28 cellular contexts compared by ENCODE assay signal in the genomic region with DNA sequence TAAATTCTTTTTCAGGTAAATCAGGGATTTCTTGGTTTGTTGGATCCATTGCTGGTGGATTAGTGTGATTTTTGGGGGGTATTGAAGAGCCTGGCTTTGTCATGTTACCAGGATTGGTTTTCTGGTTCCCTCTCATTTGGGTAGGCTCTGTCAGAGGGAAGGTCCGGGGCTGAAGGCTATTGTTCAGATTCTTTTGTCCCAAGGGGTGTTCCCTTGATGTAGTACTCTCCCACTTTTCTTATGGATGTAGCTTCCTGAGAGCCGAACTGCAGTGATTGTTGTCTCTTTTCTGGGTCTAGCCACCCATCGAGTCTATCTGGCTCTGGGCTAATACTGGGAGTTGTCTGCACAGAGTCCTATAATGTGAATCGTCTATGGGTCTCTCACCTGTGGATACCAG.
"Had no signal": no experiment of that assay in that cellular context is flagged by ENCODE, and none has a peak within 500 bp of the region (broad histone marks: within the 10 kb centered on the region; RNA-seq: fewer than 3 reads in every experiment).

No MANE protein-coding gene starts in this region.

- H3K27me3 ChIP-seq: ascending aorta had no signal

- H3K4me1 Mint-ChIP-seq: activated CD4-positive, alpha-beta memory T cell treated with anti-CD3 and anti-CD28 coated beads, Interleukin-2, amount 10 ng/mL, durations not matched to agents 7 days and 5 days; activated CD4-positive, alpha-beta T cell treated with anti-CD3 and anti-CD28 coated beads, Interleukin-2, amount 10 ng/mL, durations not matched to agents 7 days and 5 days had no signal

- DNase-seq: activated CD4-positive, alpha-beta memory T cell treated with anti-CD3 and anti-CD28 coated beads, Interleukin-2, amount 10 ng/mL, durations not matched to agents 7 days and 5 days; activated CD4-positive, alpha-beta T cell treated with anti-CD3 and anti-CD28 coated beads for 1 hour; activated CD4-positive, alpha-beta T cell treated with anti-CD3 and anti-CD28 coated beads for 4 hours; activated CD4-positive, alpha-beta T cell treated with anti-CD3 and anti-CD28 coated beads, Interleukin-2, amount 10 ng/mL, durations not matched to agents 7 days and 5 days; activated CD4-positive, alpha-beta T cell treated with anti-CD3 and anti-CD28 coated beads, Interleukin-2, amount 50 U/mL, for 4 hours; activated CD8-positive, alpha-beta memory T cell treated with anti-CD3 and anti-CD28 coated beads, Interleukin-2, amount 50 U/mL, for 48 hours; activated gamma-delta T cell; activated naive CD4-positive, alpha-beta T cell; activated naive CD4-positive, alpha-beta T cell treated with anti-CD3 and anti-CD28 coated beads, Interleukin-2, amount 10 ng/mL, durations not matched to agents 7 days and 5 days; activated naive CD8-positive, alpha-beta T cell treated with anti-CD3 and anti-CD28 coated beads, Interleukin-2, amount 10 ng/mL, durations not matched to agents 7 days and 5 days; activated T-cell treated with anti-CD3 and anti-CD28 coated beads for 4 hours; activated T-cell treated with anti-CD3 and anti-CD28 coated beads, Interleukin-2, amount 50 U/mL, for 24 hours; activated T-cell treated with anti-CD3 and anti-CD28 coated beads, Interleukin-2, amount 50 U/mL, for 72 hours; central memory CD4-positive, alpha-beta T cell; cerebellar nuclear complex; dorsolateral prefrontal cortex; effector memory CD4-positive, alpha-beta T cell; endodermal cell; foreskin fibroblast; T-helper 2 cell had no signal

- H3K4me3 ChIP-seq: ascending aorta, breast epithelium, cardiac muscle cell, coronary artery, dorsolateral prefrontal cortex had no signal

- ATAC-seq: activated naive CD4-positive, alpha-beta T cell treated with anti-CD3 and anti-CD28 coated beads, Interleukin-2, amount 50 U/mL, for 72 hours; activated T-cell treated with anti-CD3 and anti-CD28 coated beads, Interleukin-2, amount 50 U/mL, for 72 hours; esophagus mucosa had no signal

- H3K36me3 ChIP-seq: ascending aorta, breast epithelium, cardiac muscle cell had no signal

- H3K9me3 Mint-ChIP-seq: activated CD4-positive, alpha-beta memory T cell treated with anti-CD3 and anti-CD28 coated beads, Interleukin-2, amount 10 ng/mL, durations not matched to agents 7 days and 5 days; activated CD4-positive, alpha-beta T cell treated with anti-CD3 and anti-CD28 coated beads, Interleukin-2, amount 10 ng/mL, durations not matched to agents 7 days and 5 days; activated naive CD4-positive, alpha-beta T cell treated with anti-CD3 and anti-CD28 coated beads, Interleukin-2, amount 50 U/mL, for 72 hours; activated T-cell treated with anti-CD3 and anti-CD28 coated beads, Interleukin-2, amount 50 U/mL, for 72 hours had no signal

- H3K9me3 ChIP-seq: ascending aorta had no signal

- H3K4me3 Mint-ChIP-seq: activated CD4-positive, alpha-beta memory T cell treated with anti-CD3 and anti-CD28 coated beads, Interleukin-2, amount 10 ng/mL, durations not matched to agents 7 days and 5 days; activated CD4-positive, alpha-beta T cell treated with anti-CD3 and anti-CD28 coated beads, Interleukin-2, amount 10 ng/mL, durations not matched to agents 7 days and 5 days; activated naive CD4-positive, alpha-beta T cell treated with anti-CD3 and anti-CD28 coated beads, Interleukin-2, amount 10 ng/mL, durations not matched to agents 7 days and 5 days; activated naive CD8-positive, alpha-beta T cell treated with anti-CD3 and anti-CD28 coated beads, Interleukin-2, amount 10 ng/mL, durations not matched to agents 7 days and 5 days; activated T-cell treated with anti-CD3 and anti-CD28 coated beads, Interleukin-2, amount 50 U/mL, for 24 hours; activated T-cell treated with anti-CD3 and anti-CD28 coated beads, Interleukin-2, amount 50 U/mL, for 72 hours; brain; dendritic cell treated with granulocyte-macrophage colony-stimulating factor and Interleukin-4, amounts not matched to agents 40 ng/mL and 50 ng/mL, for 4 days; endodermal cell had no signal

- H3K4me1 ChIP-seq: ascending aorta, breast epithelium had no signal

- H3K27ac ChIP-seq: ascending aorta, breast epithelium, cardiac muscle cell, coronary artery, dorsolateral prefrontal cortex had no signal

- H3K36me3 Mint-ChIP-seq: activated naive CD4-positive, alpha-beta T cell treated with anti-CD3 and anti-CD28 coated beads, Interleukin-2, amount 10 ng/mL, durations not matched to agents 7 days and 5 days; activated naive CD8-positive, alpha-beta T cell treated with anti-CD3 and anti-CD28 coated beads, Interleukin-2, amount 10 ng/mL, durations not matched to agents 7 days and 5 days; brain had no signal

- H3K27ac Mint-ChIP-seq: activated CD4-positive, alpha-beta memory T cell treated with anti-CD3 and anti-CD28 coated beads, Interleukin-2, amount 10 ng/mL, durations not matched to agents 7 days and 5 days; activated CD4-positive, alpha-beta T cell treated with anti-CD3 and anti-CD28 coated beads, Interleukin-2, amount 10 ng/mL, durations not matched to agents 7 days and 5 days; activated naive CD4-positive, alpha-beta T cell treated with anti-CD3 and anti-CD28 coated beads, Interleukin-2, amount 10 ng/mL, durations not matched to agents 7 days and 5 days; activated naive CD4-positive, alpha-beta T cell treated with anti-CD3 and anti-CD28 coated beads, Interleukin-2, amount 50 U/mL, for 72 hours; activated naive CD8-positive, alpha-beta T cell treated with anti-CD3 and anti-CD28 coated beads, Interleukin-2, amount 10 ng/mL, durations not matched to agents 7 days and 5 days; activated T-cell treated with anti-CD3 and anti-CD28 coated beads, Interleukin-2, amount 50 U/mL, for 24 hours; activated T-cell treated with anti-CD3 and anti-CD28 coated beads, Interleukin-2, amount 50 U/mL, for 72 hours; brain; dendritic cell treated with granulocyte-macrophage colony-stimulating factor and Interleukin-4, amounts not matched to agents 40 ng/mL and 50 ng/mL, for 4 days; endodermal cell had no signal
